ENCODE assay signal across 32 cellular contexts in genomic region chr15:72162569-72162968, GRCh38. TPM values are rescaled to one million over a fixed set of nuclear protein-coding genes. Genes with fewer than 3 reads are reported as not detected.
A peak's percentile ranks its signal among the peaks of the same experiment; 100 is the strongest.
DNase-seq lines count a peak whose midpoint lies in the region; ATAC-seq, FAIRE-seq and TF ChIP-seq lines count a peak whose summit lies in the region.
"Had no signal": no experiment of that assay in that cellular context is flagged by ENCODE, and none has a peak within 500 bp of the region (broad histone marks: within the 10 kb centered on the region; RNA-seq: fewer than 3 reads in every experiment).

No MANE protein-coding gene starts in this region.

- no peak overlapping the region for H2BK12ac ChIP-seq in H9 (ENCODE audit: insufficient read length, low read depth, low read length)

- FAIRE-seq in kidney (lab: Jason Lieb, UNC): no peak
- FAIRE-seq: GM19239, HepG2 had no signal

- H3K9ac ChIP-seq in H9 (ENCODE audit: extremely low read depth, insufficient read length, low read length) (no peak overlapping the region), kidney (ENCODE audit: low read length in 2 of 2) (no peak overlapping the region)

- CTCF ChIA-PET in PC-9 (lab: Charles Lee): no interaction called here

- H3K14ac ChIP-seq in H9 (ENCODE audit: insufficient read depth, low read length): no peak overlapping the region

- H3K4me1 ChIP-seq in H9 (ENCODE audit: insufficient read depth, low read length) (no peaks in the 10 kb centered on the region), testis (peaks cover 21% of the 10 kb centered on the region), PC-9 (replicated peaks; ENCODE audit: insufficient read depth) (peaks cover 13% of the 10 kb centered on the region), kidney (ENCODE audit: control insufficient read depth in 1 of 2, insufficient read depth in 1 of 2, low read depth in 1 of 2, low read length in 2 of 2) (peaks cover 2 to 7% of the 10 kb centered on the region in 2 donors)
- H3K4me1 ChIP-seq: BE2C had no signal

- H3K4me3 Mint-ChIP-seq in H9: no peak overlapping the region
- no peak overlapping the region for H3K4me3 Mint-ChIP-seq in nephron progenitor cell
- H3K4me3 Mint-ChIP-seq: CD14-positive monocyte; CD8-positive, alpha-beta memory T cell; HFFc6 had no signal

- no peak overlapping the region for H4K8ac ChIP-seq in H9 (replicated peaks; ENCODE audit: insufficient read length, low read depth, low read length)

- no peak overlapping the region for H2BK15ac ChIP-seq in H9 (ENCODE audit: low read depth, low read length)

- no peak overlapping the region for H3K4me3 ChIP-seq in choroid plexus epithelial cell (ENCODE audit: low read depth, low read length)
- no peak overlapping the region for H3K4me3 ChIP-seq in testis
- no peak overlapping the region for H3K4me3 ChIP-seq in PC-9
- no peak overlapping the region for H3K4me3 ChIP-seq in kidney (ENCODE audit: low read length in 2 of 2)

- no peaks in the 10 kb centered on the region for H3K9me2 ChIP-seq in PC-9 (ENCODE audit: insufficient read depth)

- H3K36me3 Mint-ChIP-seq in H9 (ENCODE audit: insufficient read depth in 1 of 3, low read depth in 3 of 3) (peaks cover 0 to 2% (median 0%) of the 10 kb centered on the region in 3 experiments; a peak in 1 of 7 replicates), nephron progenitor cell (ENCODE audit: low read depth) (no peaks in the 10 kb centered on the region)
- H3K36me3 Mint-ChIP-seq: CD14-positive monocyte; CD8-positive, alpha-beta memory T cell had no signal

- H3K27me3 Mint-ChIP-seq in H9 (ENCODE audit: low read depth) (no peaks in the 10 kb centered on the region; the same call in 1 of the 2 replicates), nephron progenitor cell (ENCODE audit: low read depth, poor library complexity) (peaks cover 18% of the 10 kb centered on the region)

- H3K27ac Mint-ChIP-seq in H9 (no peak overlapping the region), nephron progenitor cell (peak overlapping the region; percentile 29)
- H3K27ac Mint-ChIP-seq: CD14-positive monocyte; CD8-positive, alpha-beta memory T cell; HFFc6 had no signal

- H3K36me3 ChIP-seq in testis (ENCODE audit: low read depth, missing control alignments) (no peaks in the 10 kb centered on the region), PC-9 (ENCODE audit: low read depth) (peaks cover 22% of the 10 kb centered on the region), kidney (ENCODE audit: control insufficient read depth in 1 of 2, insufficient read depth in 2 of 2, low read length in 2 of 2) (no peaks in the 10 kb centered on the region)
- H3K36me3 ChIP-seq: BE2C had no signal

- POLR2A ChIA-PET in PC-9 (lab: Charles Lee; ENCODE audit: unreplicated experiment): interaction anchor here (0.6 kb wide), 1 partner anchor 70 kb away, joined by 3 read pairs; no protein-coding TSS in a partner anchor

- no peaks in the 10 kb centered on the region for H3K79me1 ChIP-seq in H9 (ENCODE audit: insufficient read depth, low read depth, low read length, poor library complexity, severe bottlenecking)

- no peak overlapping the region for H3K4me2 ChIP-seq in H9 (ENCODE audit: insufficient read depth, insufficient read length, low read length)
- H3K4me2 ChIP-seq in PC-9: no peak overlapping the region

- H2BK5ac ChIP-seq in H9 (ENCODE audit: insufficient read length, low read length): no peak overlapping the region

- H3F3A ChIP-seq in PC-9 (ENCODE audit: insufficient read depth, low read depth): peaks cover 10% of the 10 kb centered on the region

- no peaks in the 10 kb centered on the region for H3K79me2 ChIP-seq in H9 (ENCODE audit: insufficient read depth, low read length)
- peaks cover 22% of the 10 kb centered on the region for H3K79me2 ChIP-seq in PC-9 (ENCODE audit: low read depth)

- no peak overlapping the region for H3T11ph ChIP-seq in H9 (ENCODE audit: low read length)

- no peak overlapping the region for H2AFZ ChIP-seq in H9 (ENCODE audit: low read length)
- no peak overlapping the region for H2AFZ ChIP-seq in PC-9

- H3K4me1 Mint-ChIP-seq in H9 (peaks cover 6 to 7% of the 10 kb centered on the region in 2 experiments; a peak in 3 of 4 replicates), nephron progenitor cell (peaks cover 9% of the 10 kb centered on the region)
- H3K4me1 Mint-ChIP-seq: CD14-positive monocyte; CD8-positive, alpha-beta memory T cell had no signal

- peak; percentile 28; the same call in 1 of the 3 replicates for TF ChIP-seq CTCF in H9 (conservative IDR thresholded peaks at IDR 0.05)
- TF ChIP-seq CTCF in choroid plexus epithelial cell (conservative IDR thresholded peaks at IDR 0.05; ENCODE audit: low read depth, low read length): peak; percentile 9
- no peak for TF ChIP-seq CTCF in nephron progenitor cell (IDR thresholded peaks at IDR 0.05)
- TF ChIP-seq CTCF in testis (IDR thresholded peaks at IDR 0.05): no peak
- TF ChIP-seq CTCF in PC-9 (conservative IDR thresholded peaks at IDR 0.05): no peak
- no peak for TF ChIP-seq CTCF in kidney (IDR thresholded peaks at IDR 0.05; ENCODE audit: borderline replicate concordance, extremely low read depth, insufficient read depth)

- no peak overlapping the region for H3K4ac ChIP-seq in H9 (ENCODE audit: low read depth, low read length)

- no peaks in the 10 kb centered on the region for H3K23me2 ChIP-seq in H9 (ENCODE audit: insufficient read length, low read depth, low read length, poor library complexity, severe bottlenecking)

- no peak overlapping the region for H2AK5ac ChIP-seq in H9 (ENCODE audit: insufficient read length, low read length)

- no peaks in the 10 kb centered on the region for H3K27me3 ChIP-seq in H9 (ENCODE audit: insufficient read depth, low read length)
- H3K27me3 ChIP-seq in testis: no peaks in the 10 kb centered on the region
- no peaks in the 10 kb centered on the region for H3K27me3 ChIP-seq in PC-9 (ENCODE audit: insufficient read depth, low read depth)
- H3K27me3 ChIP-seq: BE2C had no signal

- DNase-seq in H9 (no peak), choroid plexus epithelial cell (ENCODE audit: low read depth) (no peak), nephron progenitor cell (no peak), testis (no peak), DMS53 (lab: John Stamatoyannopoulos, UW) (no peak), PC-9 (no peak), kidney (no peak)
- DNase-seq: 8988T; ACHN; BE2C; Calu3; CD8-positive, alpha-beta memory T cell; DND-41; H7; HFFc6; Karpas-422; NCI-H1092 treated with DMSO at 0.1 percent for 48 hours; NCI-H1436 treated with DMSO at 0.1 percent for 48 hours; NCI-H187 treated with DMSO at 0.1 percent for 48 hours; NCI-H2171 treated with DMSO at 0.1 percent for 48 hours; NCI-H345; NCI-H524; NCI-H82; NK-92 treated with Interleukin-12 subunit alpha and Interleukin-12 subunit beta, amount 100 ng/mL, for 24 hours; RPMI8226; SHP77 had no signal

- ATAC-seq in GM21737 (IDR thresholded peaks at IDR 0.05; ENCODE audit: unreplicated experiment): no peak

- intact Hi-C loops in testis (cut with DNase I; ENCODE audit: low total_unique reads): no loop called here
- intact Hi-C loops in PC-9 (cut with micrococcal nuclease; ENCODE audit: unreplicated experiment): no loop called here
- intact Hi-C loops in kidney (cut with DNase I): no loop called here

- no CpG with 5 or more reads among the region's 5 CpGs for WGBS in H9 (ENCODE audit: extremely low coverage, insufficient read length, low lambda C conversion rate)
- WGBS in testis, 2 donors: 94 to 100% methylated on average over 2 to 5 of the region's 5 CpGs

- H3K18ac ChIP-seq in H9 (ENCODE audit: insufficient read length, low read depth, low read length): no peak overlapping the region

- H3K9me3 Mint-ChIP-seq in H9 (no peaks in the 10 kb centered on the region; a peak in 1 of 5 replicates), nephron progenitor cell (no peaks in the 10 kb centered on the region)
- H3K9me3 Mint-ChIP-seq: CD8-positive, alpha-beta memory T cell; HFFc6 had no signal

- TF ChIP-seq POLR2A in testis (IDR thresholded peaks at IDR 0.05): no peak

- no peak overlapping the region for H3K27ac ChIP-seq in H9 (ENCODE audit: insufficient read length, low read depth, low read length)
- H3K27ac ChIP-seq in testis: peak overlapping the region; percentile 74 to 77
- H3K27ac ChIP-seq in PC-9: no peak overlapping the region
- H3K27ac ChIP-seq in kidney (ENCODE audit: low read depth in 2 of 2, low read length in 2 of 2): no peak overlapping the region

- no peak overlapping the region for H2BK20ac ChIP-seq in H9 (ENCODE audit: low read depth, low read length, poor library complexity, severe bottlenecking)

- no TSS peak for BruUV-seq in PC-9 (replicated peaks; lab: Mats Ljungman, UMichigan)

- no peaks in the 10 kb centered on the region for H4K20me1 ChIP-seq in H9 (ENCODE audit: control insufficient read depth, insufficient read depth, insufficient read length)
- no peaks in the 10 kb centered on the region for H4K20me1 ChIP-seq in PC-9 (ENCODE audit: insufficient read depth)

- H3K23ac ChIP-seq in H9 (ENCODE audit: insufficient read length, low read depth, low read length): no peak overlapping the region

- no peak overlapping the region for H2BK120ac ChIP-seq in H9 (ENCODE audit: low read depth, low read length, poor library complexity, severe bottlenecking)

- no peak overlapping the region for H4K91ac ChIP-seq in H9 (ENCODE audit: insufficient read length, low read depth, low read length)

- no peak overlapping the region for H4K5ac ChIP-seq in H9 (ENCODE audit: insufficient read length, low read depth, low read length)

- no peak overlapping the region for H3K56ac ChIP-seq in H9 (ENCODE audit: insufficient read length, low read depth, low read length)

- H3K9me3 ChIP-seq in H9 (ENCODE audit: control insufficient read depth, low read depth, low read length) (no peaks in the 10 kb centered on the region), testis (no peaks in the 10 kb centered on the region), PC-9 (ENCODE audit: insufficient read depth, low read depth) (no peaks in the 10 kb centered on the region), kidney (ENCODE audit: control insufficient read depth in 1 of 2, low read length in 2 of 2) (no peaks in the 10 kb centered on the region)
- H3K9me3 ChIP-seq: BE2C had no signal

RNA-seq across cellular contexts. Expression of gene GRAMD2A, which starts 35.0 kb away (rescaled TPM):
- 1.3 and 1.5 TPM in 2 replicates for total RNA-seq in H9 (2021)
- 1 to 10 TPM in 1 of 2 donors, under 1 TPM in 1; 0.31 to 1.4 TPM for total RNA-seq in testis
- 3.1 TPM for polyA plus RNA-seq in testis (ENCODE audit: insufficient read depth, low read depth, low replicate concordance)
- 48.5 and 60.2 TPM in 2 replicates for total RNA-seq in PC-9 (2021)
- 5.4 TPM for total RNA-seq in kidney
- polyA plus RNA-seq in kidney (ENCODE audit: insufficient read depth, low read depth, low replicate concordance): 2.7 TPM
- total RNA-seq: CD8-positive, alpha-beta memory T cell; HepG2; HT1080; SK-MEL-5 had no signal
- polyA plus RNA-seq: CD14-positive monocyte; CD8-positive, alpha-beta memory T cell had no signal

RNA-seq across cellular contexts. Expression of gene SENP8, which starts 44.4 kb away (rescaled TPM):
- total RNA-seq in H9 (2021) (4.8 and 4.9 TPM in 2 replicates), testis (10 to 100 TPM in 1 of 2 donors, 1 to 10 TPM in 1; 8.1 to 17.6 TPM), PC-9 (2021) (1.9 and 3.8 TPM in 2 replicates), kidney (4.8 TPM)
- polyA plus RNA-seq in testis (ENCODE audit: insufficient read depth, low read depth, low replicate concordance) (22.7 TPM), kidney (ENCODE audit: insufficient read depth, low read depth, low replicate concordance) (5.6 TPM)

RNA-seq across cellular contexts. Expression of gene MYO9A, which starts 44.6 kb away (rescaled TPM):
- total RNA-seq in H9 (2021) (20.7 and 21.4 TPM in 2 replicates), testis (100 to 1,000 TPM; 103 to 126 TPM), PC-9 (2021) (34.0 and 37.3 TPM in 2 replicates), kidney (132 TPM)
- polyA plus RNA-seq in testis (ENCODE audit: insufficient read depth, low read depth, low replicate concordance) (68.9 TPM), kidney (ENCODE audit: insufficient read depth, low read depth, low replicate concordance) (5.5 TPM)

Comparison
In these comparisons a context has a peak if more than half of its experiments do, and no peak if none do; other contexts are left out.
1. H3K27ac ChIP-seq: peak in testis (2 of 2); none in H9 (single experiment), PC-9 (single experiment) and kidney (0 of 2).
2. CTCF ChIP-seq: peak in H9 (single experiment) and choroid plexus epithelial cell (single experiment); none in nephron progenitor cell (single experiment), testis (0 of 3), PC-9 (single experiment) and kidney (single experiment).